11 cellular contexts compared by ENCODE assay signal in the genomic region with DNA sequence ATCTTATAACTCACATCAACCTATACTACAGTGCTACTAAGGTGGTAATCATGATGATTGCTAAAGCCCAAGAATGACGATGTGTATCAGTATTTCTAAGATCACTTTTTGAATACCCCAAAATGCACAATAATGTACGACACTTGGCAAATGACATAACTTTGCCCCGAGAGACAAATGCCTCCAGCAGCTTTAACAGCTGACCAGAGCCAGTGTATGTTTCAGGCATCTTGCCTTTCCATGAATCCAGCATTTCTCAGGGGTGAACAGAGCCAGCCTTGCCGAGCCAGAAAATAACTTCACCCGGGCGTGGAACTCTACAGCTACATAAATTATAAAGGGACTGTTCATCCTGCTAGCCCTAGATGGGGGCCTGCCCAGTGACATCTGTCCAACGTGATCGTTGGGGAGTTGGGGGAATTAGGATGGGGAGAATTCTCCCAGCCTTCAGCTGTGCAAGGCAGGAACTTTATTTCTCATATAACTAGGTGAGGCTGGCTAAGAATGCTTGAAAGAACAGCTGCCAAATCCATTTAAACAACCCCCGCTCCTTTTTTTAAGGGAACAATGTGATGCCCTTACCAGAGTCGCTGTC. TPM values are rescaled to one million over a fixed set of nuclear protein-coding genes. Genes with fewer than 3 reads are reported as not detected.
DNase-seq lines count a peak whose midpoint lies in the region; ATAC-seq and TF ChIP-seq lines count a peak whose summit lies in the region.
"Had no signal": no experiment of that assay in that cellular context is flagged by ENCODE, and none has a peak within 500 bp of the region (broad histone marks: within the 10 kb centered on the region; RNA-seq: fewer than 3 reads in every experiment).

No MANE protein-coding gene starts in this region.

- H3K36me3 Mint-ChIP-seq in activated CD4-positive, alpha-beta memory T cell treated with anti-CD3 and anti-CD28 coated beads, Interleukin-2, amount 10 ng/mL, durations not matched to agents 7 days and 5 days (ENCODE audit: low read depth) = peaks cover 4% of the 10 kb centered on the region
- H3K36me3 Mint-ChIP-seq in activated CD4-positive, alpha-beta memory T cell treated with anti-CD3 and anti-CD28 coated beads for 36 hours = no peaks in the 10 kb centered on the region
- H3K36me3 Mint-ChIP-seq in CD14-positive monocyte = no peaks in the 10 kb centered on the region

- TF ChIP-seq POLR2A in right lobe of liver (IDR thresholded peaks at IDR 0.05) = no peak
- TF ChIP-seq POLR2A in testis (IDR thresholded peaks at IDR 0.05) = no peak

- POLR2A ChIA-PET in activated CD4-positive, alpha-beta memory T cell treated with anti-CD3 and anti-CD28 coated beads, Interleukin-2, amount 10 ng/mL, durations not matched to agents 7 days and 5 days (lab: Charles Lee) = no interaction called here
- POLR2A ChIA-PET in activated CD4-positive, alpha-beta memory T cell treated with anti-CD3 and anti-CD28 coated beads for 36 hours (lab: Charles Lee) = no interaction called here

- H3K36me3 ChIP-seq in right lobe of liver (no peaks in the 10 kb centered on the region), testis (ENCODE audit: low read depth, missing control alignments) (no peaks in the 10 kb centered on the region)
- H3K36me3 ChIP-seq: BLaER1 treated with 17β-estradiol and CSF1 and Interleukin-3, amounts not matched to agents 10 nM and 100 nM had no signal

- ATAC-seq in right lobe of liver (no peak), HG02763 (IDR thresholded peaks at IDR 0.05; ENCODE audit: unreplicated experiment) (no peak)

- TF ChIP-seq CTCF in astrocyte of the cerebellum (IDR thresholded peaks at IDR 0.05; ENCODE audit: low read depth, low read length, missing control alignments) (no peak), right lobe of liver (IDR thresholded peaks at IDR 0.05) (no peak), testis (IDR thresholded peaks at IDR 0.05) (no peak), CD14-positive monocyte (IDR thresholded peaks at IDR 0.05) (no peak)

- peaks cover 42% of the 10 kb centered on the region for H3K27me3 Mint-ChIP-seq in activated CD4-positive, alpha-beta memory T cell treated with anti-CD3 and anti-CD28 coated beads, Interleukin-2, amount 10 ng/mL, durations not matched to agents 7 days and 5 days
- H3K27me3 Mint-ChIP-seq in activated CD4-positive, alpha-beta memory T cell treated with anti-CD3 and anti-CD28 coated beads for 36 hours = peaks cover 44% of the 10 kb centered on the region
- peaks cover 49 to 72% (median 65%) of the 10 kb centered on the region in 3 donors for H3K27me3 Mint-ChIP-seq in CD14-positive monocyte (ENCODE audit: low read depth in 3 of 3)

- DNase-seq in activated CD4-positive, alpha-beta memory T cell treated with anti-CD3 and anti-CD28 coated beads, Interleukin-2, amount 10 ng/mL, durations not matched to agents 7 days and 5 days = no peak
- DNase-seq in activated CD4-positive, alpha-beta memory T cell treated with anti-CD3 and anti-CD28 coated beads for 36 hours = no peak
- DNase-seq in astrocyte of the cerebellum (ENCODE audit: low read depth) (no peak), right lobe of liver (no peak), testis (peak; percentile 12), CD14-positive monocyte (ENCODE audit: low spot score) (no peak), GM19240 (ENCODE audit: insufficient read length, low spot score) (no peak)

- no peaks in the 10 kb centered on the region for H3K27me3 ChIP-seq in right lobe of liver
- no peaks in the 10 kb centered on the region for H3K27me3 ChIP-seq in testis

- H3K9me3 ChIP-seq in right lobe of liver (no peaks in the 10 kb centered on the region), testis (no peaks in the 10 kb centered on the region)

- in situ Hi-C loops in astrocyte of the cerebellum (cut with HindIII; ENCODE audit: low sequenced_read_pairs) = no loop called here

- peak overlapping the region; percentile 72 for H3K4me3 Mint-ChIP-seq in activated CD4-positive, alpha-beta memory T cell treated with anti-CD3 and anti-CD28 coated beads, Interleukin-2, amount 10 ng/mL, durations not matched to agents 7 days and 5 days
- H3K4me3 Mint-ChIP-seq in activated CD4-positive, alpha-beta memory T cell treated with anti-CD3 and anti-CD28 coated beads for 36 hours = no peak overlapping the region
- H3K4me3 Mint-ChIP-seq in CD14-positive monocyte = peak overlapping the region in 1 of 2 donors; percentile 83

- H3K27ac Mint-ChIP-seq in activated CD4-positive, alpha-beta memory T cell treated with anti-CD3 and anti-CD28 coated beads, Interleukin-2, amount 10 ng/mL, durations not matched to agents 7 days and 5 days = no peak overlapping the region
- no peak overlapping the region for H3K27ac Mint-ChIP-seq in activated CD4-positive, alpha-beta memory T cell treated with anti-CD3 and anti-CD28 coated beads for 36 hours
- H3K27ac Mint-ChIP-seq in CD14-positive monocyte = no peak overlapping the region

- CTCF ChIA-PET in activated CD4-positive, alpha-beta memory T cell treated with anti-CD3 and anti-CD28 coated beads, Interleukin-2, amount 10 ng/mL, durations not matched to agents 7 days and 5 days (lab: Charles Lee) = interaction anchor here (1.3 to 1.4 kb wide), 2 partner anchors 12 to 24 kb away, joined by 3 read pairs; no protein-coding TSS in a partner anchor
- CTCF ChIA-PET in activated CD4-positive, alpha-beta memory T cell treated with anti-CD3 and anti-CD28 coated beads for 36 hours (lab: Charles Lee) = interaction anchor here (0.5 to 3.1 kb wide), 3 partner anchors 28 to 1169 kb away, joined by 3 to 13 read pairs (median 4); no protein-coding TSS in a partner anchor

- intact Hi-C loops in activated CD4-positive, alpha-beta memory T cell treated with anti-CD3 and anti-CD28 coated beads for 36 hours (cut with micrococcal nuclease) = no loop called here
- intact Hi-C loops in right lobe of liver (cut with DNase I) (loop anchor here (5.0 to 10.0 kb wide), 2 partner anchors 433 to 1165 kb away; no protein-coding TSS in a partner anchor), testis (cut with DNase I; ENCODE audit: low total_unique reads) (loop anchor here (10.0 kb wide), 1 partner anchor 1255 kb away; no protein-coding TSS in a partner anchor), CD14-positive monocyte (cut with micrococcal nuclease) (loop anchor here (2.0 to 5.0 kb wide), 3 partner anchors 1258 to 1333 kb away; no protein-coding TSS in a partner anchor)

- H3K9me3 Mint-ChIP-seq in activated CD4-positive, alpha-beta memory T cell treated with anti-CD3 and anti-CD28 coated beads, Interleukin-2, amount 10 ng/mL, durations not matched to agents 7 days and 5 days = no peaks in the 10 kb centered on the region
- no peaks in the 10 kb centered on the region for H3K9me3 Mint-ChIP-seq in activated CD4-positive, alpha-beta memory T cell treated with anti-CD3 and anti-CD28 coated beads for 36 hours
- peaks cover 0 to 9% (median 0%) of the 10 kb centered on the region in 7 donors for H3K9me3 Mint-ChIP-seq in CD14-positive monocyte

- H3K4me3 ChIP-seq in astrocyte of the cerebellum (ENCODE audit: low read depth, low read length) (peak overlapping the region; percentile 57), right lobe of liver (peak overlapping the region; percentile 46 to 59 (median 56)), testis (peak overlapping the region in 1 of 2 donors; percentile 59)

- WGBS in right lobe of liver (ENCODE audit: insufficient coverage, low coverage, low lambda C conversion rate, missing lambda C conversion rate) = 55% methylated on average over 5 of the region's 10 CpGs
- WGBS in testis, 2 donors = 22 to 34% methylated on average over 10 of the region's 10 CpGs

- H3K4me1 ChIP-seq in right lobe of liver (peaks cover 0 to 23% (median 6%) of the 10 kb centered on the region in 4 donors), testis (peaks cover 5% of the 10 kb centered on the region)

- H3K27ac ChIP-seq in right lobe of liver (peak overlapping the region in 1 of 3 donors; percentile 33), testis (no peak overlapping the region)
- H3K27ac ChIP-seq: BLaER1 treated with 17β-estradiol and CSF1 and Interleukin-3, amounts not matched to agents 10 nM and 100 nM; RWPE1 had no signal

- H3K4me1 Mint-ChIP-seq in activated CD4-positive, alpha-beta memory T cell treated with anti-CD3 and anti-CD28 coated beads, Interleukin-2, amount 10 ng/mL, durations not matched to agents 7 days and 5 days = peaks cover 64% of the 10 kb centered on the region
- H3K4me1 Mint-ChIP-seq in activated CD4-positive, alpha-beta memory T cell treated with anti-CD3 and anti-CD28 coated beads for 36 hours (ENCODE audit: low read depth) = peaks cover 22% of the 10 kb centered on the region
- H3K4me1 Mint-ChIP-seq in CD14-positive monocyte = peaks cover 4% of the 10 kb centered on the region

RNA-seq across cellular contexts. Expression of gene IGFBP3, which starts 1.7 kb away (rescaled TPM):
- 10 to 100 TPM; 12.1 to 13.2 TPM for total RNA-seq in activated CD4-positive, alpha-beta memory T cell treated with anti-CD3 and anti-CD28 coated beads, Interleukin-2, amount 10 ng/mL, durations not matched to agents 7 days and 5 days
- 1 to 10 TPM; 1.1 to 1.9 TPM for total RNA-seq in activated CD4-positive, alpha-beta memory T cell treated with anti-CD3 and anti-CD28 coated beads for 36 hours
- total RNA-seq in right lobe of liver (100 to 1,000 TPM in 5 of 6 experiments, 10 to 100 TPM in 1; 85.9 to 321 (median 183) TPM), testis (10 to 100 TPM; 20.4 to 79.8 TPM)
- polyA plus RNA-seq in testis (ENCODE audit: insufficient read depth, low read depth, low replicate concordance) (33.1 TPM), CD14-positive monocyte (under 1 TPM in 1 of 2 donors, not detected in 1; 0.06 TPM)

RNA-seq across cellular contexts. Expression of gene IGFBP1, which starts 31.0 kb away (rescaled TPM):
- total RNA-seq in activated CD4-positive, alpha-beta memory T cell treated with anti-CD3 and anti-CD28 coated beads, Interleukin-2, amount 10 ng/mL, durations not matched to agents 7 days and 5 days = not detected
- not detected for total RNA-seq in activated CD4-positive, alpha-beta memory T cell treated with anti-CD3 and anti-CD28 coated beads for 36 hours
- total RNA-seq in right lobe of liver (100 to 1,000 TPM in 5 of 6 experiments, 1 to 10 TPM in 1; 7.7 to 566 (median 283) TPM), testis (under 1 TPM in 1 of 2 donors, not detected in 1; 0.50 TPM)
- polyA plus RNA-seq in testis (ENCODE audit: insufficient read depth, low read depth, low replicate concordance) (0.33 TPM), CD14-positive monocyte (not detected)
- total RNA-seq: posterior vena cava had no signal

RNA-seq across cellular contexts. Expression of gene CCDC201, which starts 46.4 kb away (rescaled TPM):
- total RNA-seq in activated CD4-positive, alpha-beta memory T cell treated with anti-CD3 and anti-CD28 coated beads, Interleukin-2, amount 10 ng/mL, durations not matched to agents 7 days and 5 days = not detected
- total RNA-seq in activated CD4-positive, alpha-beta memory T cell treated with anti-CD3 and anti-CD28 coated beads for 36 hours = not detected
- total RNA-seq in right lobe of liver (under 1 TPM in 1 of 6 experiments, not detected in 5; 0.07 TPM), testis (under 1 TPM in 1 of 2 donors, not detected in 1; 0.12 TPM)
- polyA plus RNA-seq in testis (ENCODE audit: insufficient read depth, low read depth, low replicate concordance) (not detected), CD14-positive monocyte (not detected)
- total RNA-seq: posterior vena cava had no signal

Comparison
In these comparisons a context has a peak if more than half of its experiments do, and no peak if none do; other contexts are left out.
1. RNA of gene IGFBP3, which starts 1.7 kb away (total RNA-seq): 85.9 to 321 TPM in right lobe of liver, 20.4 to 79.8 TPM in testis and 12.1 to 13.2 TPM in activated CD4-positive, alpha-beta memory T cell treated with anti-CD3 and anti-CD28 coated beads, Interleukin-2, amount 10 ng/mL, durations not matched to agents 7 days and 5 days; 1.1 to 1.9 TPM in activated CD4-positive, alpha-beta memory T cell treated with anti-CD3 and anti-CD28 coated beads for 36 hours; every median in the first group is over 4 times any median in the second.
2. RNA of gene IGFBP1, which starts 31.0 kb away (total RNA-seq): 7.7 to 566 TPM in right lobe of liver; 0.50 TPM in testis, not detected in activated CD4-positive, alpha-beta memory T cell treated with anti-CD3 and anti-CD28 coated beads, Interleukin-2, amount 10 ng/mL, durations not matched to agents 7 days and 5 days and not detected in activated CD4-positive, alpha-beta memory T cell treated with anti-CD3 and anti-CD28 coated beads for 36 hours; every median in the first group is over 4 times any median in the second.